1 cellular context compared by ENCODE assay signal in the genomic region with DNA sequence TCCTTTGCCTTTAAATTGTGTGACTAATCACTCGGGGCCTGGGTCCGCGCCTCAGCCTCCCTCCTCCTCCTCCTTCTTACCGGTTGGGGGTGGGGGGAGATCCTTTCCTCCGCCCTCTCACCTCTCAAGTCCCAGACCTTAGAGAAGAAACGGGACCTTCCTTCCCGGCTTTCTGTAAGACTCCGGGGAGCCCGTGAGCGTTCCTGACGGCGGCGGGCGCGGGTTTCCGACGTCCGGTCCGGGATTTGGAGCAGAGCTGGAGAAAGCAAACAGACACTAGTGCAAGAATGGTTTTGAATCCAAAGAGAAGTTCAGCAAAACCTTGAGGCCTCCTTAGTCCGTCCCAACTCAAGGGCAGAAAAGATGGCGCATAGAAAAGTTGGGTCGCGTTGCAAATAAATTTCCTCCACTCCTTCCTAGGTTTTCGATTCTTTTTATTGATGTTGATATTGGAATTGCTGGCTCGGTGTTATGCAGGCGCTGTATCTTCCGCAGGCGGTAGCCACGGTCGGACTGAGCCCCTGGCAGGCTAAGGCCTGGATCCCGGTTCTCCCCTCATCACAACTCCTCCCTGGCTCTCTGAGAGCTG.
TF ChIP-seq lines count a peak whose summit lies in the region.

No MANE protein-coding gene starts in this region.

TF ChIP-seq in IMR-90, 13 proteins besides CTCF, POLR2A, EP300 and RAD21 (continued from another document):
- TF ChIP-seq CEBPB (IDR thresholded peaks at IDR 0.05; ENCODE audit: low read depth, low read length) (no peak), BHLHE40 (IDR thresholded peaks at IDR 0.05; ENCODE audit: low read depth, low read length) (no peak), NFE2L2 (IDR thresholded peaks at IDR 0.05; ENCODE audit: low read depth, low read length) (no peak), FOS (IDR thresholded peaks at IDR 0.05; ENCODE audit: low read depth, low read length) (no peak), SMC3 (IDR thresholded peaks at IDR 0.05; ENCODE audit: low read depth, low read length) (no peak), RCOR1 (IDR thresholded peaks at IDR 0.05; ENCODE audit: insufficient replicate concordance, low read length) (no peak), MAZ (IDR thresholded peaks at IDR 0.05; ENCODE audit: borderline replicate concordance, low read depth, low read length) (no peak), MAFK (IDR thresholded peaks at IDR 0.05; ENCODE audit: low read depth, low read length) (no peak), CHD1 (IDR thresholded peaks at IDR 0.05; ENCODE audit: low read depth, low read length) (no peak), MXI1 (IDR thresholded peaks at IDR 0.05; ENCODE audit: borderline replicate concordance, low read depth, low read length) (no peak)
- TF ChIP-seq, protein P1, sequence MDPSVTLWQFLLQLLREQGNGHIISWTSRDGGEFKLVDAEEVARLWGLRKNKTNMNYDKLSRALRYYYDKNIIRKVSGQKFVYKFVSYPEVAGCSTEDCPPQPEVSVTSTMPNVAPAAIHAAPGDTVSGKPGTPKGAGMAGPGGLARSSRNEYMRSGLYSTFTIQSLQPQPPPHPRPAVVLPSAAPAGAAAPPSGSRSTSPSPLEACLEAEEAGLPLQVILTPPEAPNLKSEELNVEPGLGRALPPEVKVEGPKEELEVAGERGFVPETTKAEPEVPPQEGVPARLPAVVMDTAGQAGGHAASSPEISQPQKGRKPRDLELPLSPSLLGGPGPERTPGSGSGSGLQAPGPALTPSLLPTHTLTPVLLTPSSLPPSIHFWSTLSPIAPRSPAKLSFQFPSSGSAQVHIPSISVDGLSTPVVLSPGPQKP (IDR thresholded peaks at IDR 0.05; ENCODE audit: borderline replicate concordance, low read depth, low read length): no peak
- TF ChIP-seq, protein P2, sequence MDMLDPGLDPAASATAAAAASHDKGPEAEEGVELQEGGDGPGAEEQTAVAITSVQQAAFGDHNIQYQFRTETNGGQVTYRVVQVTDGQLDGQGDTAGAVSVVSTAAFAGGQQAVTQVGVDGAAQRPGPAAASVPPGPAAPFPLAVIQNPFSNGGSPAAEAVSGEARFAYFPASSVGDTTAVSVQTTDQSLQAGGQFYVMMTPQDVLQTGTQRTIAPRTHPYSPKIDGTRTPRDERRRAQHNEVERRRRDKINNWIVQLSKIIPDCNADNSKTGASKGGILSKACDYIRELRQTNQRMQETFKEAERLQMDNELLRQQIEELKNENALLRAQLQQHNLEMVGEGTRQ (IDR thresholded peaks at IDR 0.05; ENCODE audit: low read depth, low read length): no peak
TF ChIP-seq in IMR-90: peak in this region for 0.
